ENCODE assay signal across 2 cellular contexts in the genomic region with DNA sequence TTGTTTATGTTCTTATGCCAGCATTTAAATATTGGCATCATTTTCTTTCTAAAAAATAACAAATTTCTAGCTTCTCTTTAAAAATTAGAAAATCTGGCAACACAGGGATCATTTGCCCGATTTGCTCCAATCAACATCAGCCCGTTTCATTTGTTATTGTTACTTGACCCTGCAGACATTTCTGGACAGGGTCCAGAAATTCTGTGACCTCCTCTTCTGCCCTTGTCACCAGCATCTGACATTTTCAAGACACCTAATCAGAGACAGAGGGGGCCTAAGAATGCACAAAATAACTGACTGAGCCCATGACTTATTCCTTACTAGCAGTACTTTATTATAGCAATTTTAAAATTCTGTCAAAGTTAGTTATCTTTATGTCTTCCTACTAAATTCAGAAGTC.
TF ChIP-seq lines count a peak whose summit lies in the region.

No MANE protein-coding gene starts in this region.

TF ChIP-seq in IMR-90, 13 proteins besides CTCF, POLR2A, EP300 and RAD21:
- TF ChIP-seq RCOR1 (IDR thresholded peaks at IDR 0.05; ENCODE audit: insufficient replicate concordance, low read length) (no peak), FOS (IDR thresholded peaks at IDR 0.05; ENCODE audit: low read depth, low read length) (no peak), MAFK (IDR thresholded peaks at IDR 0.05; ENCODE audit: low read depth, low read length) (no peak), CHD1 (IDR thresholded peaks at IDR 0.05; ENCODE audit: low read depth, low read length) (no peak), MAZ (IDR thresholded peaks at IDR 0.05; ENCODE audit: borderline replicate concordance, low read depth, low read length) (no peak), RFX5 (IDR thresholded peaks at IDR 0.05; ENCODE audit: low read depth, low read length) (no peak), CEBPB (IDR thresholded peaks at IDR 0.05; ENCODE audit: low read depth, low read length) (no peak), SMC3 (IDR thresholded peaks at IDR 0.05; ENCODE audit: low read depth, low read length) (no peak), MXI1 (IDR thresholded peaks at IDR 0.05; ENCODE audit: borderline replicate concordance, low read depth, low read length) (no peak), NFE2L2 (IDR thresholded peaks at IDR 0.05; ENCODE audit: low read depth, low read length) (no peak), BHLHE40 (IDR thresholded peaks at IDR 0.05; ENCODE audit: low read depth, low read length) (no peak)
- TF ChIP-seq, protein P1, sequence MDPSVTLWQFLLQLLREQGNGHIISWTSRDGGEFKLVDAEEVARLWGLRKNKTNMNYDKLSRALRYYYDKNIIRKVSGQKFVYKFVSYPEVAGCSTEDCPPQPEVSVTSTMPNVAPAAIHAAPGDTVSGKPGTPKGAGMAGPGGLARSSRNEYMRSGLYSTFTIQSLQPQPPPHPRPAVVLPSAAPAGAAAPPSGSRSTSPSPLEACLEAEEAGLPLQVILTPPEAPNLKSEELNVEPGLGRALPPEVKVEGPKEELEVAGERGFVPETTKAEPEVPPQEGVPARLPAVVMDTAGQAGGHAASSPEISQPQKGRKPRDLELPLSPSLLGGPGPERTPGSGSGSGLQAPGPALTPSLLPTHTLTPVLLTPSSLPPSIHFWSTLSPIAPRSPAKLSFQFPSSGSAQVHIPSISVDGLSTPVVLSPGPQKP (IDR thresholded peaks at IDR 0.05; ENCODE audit: borderline replicate concordance, low read depth, low read length): no peak
- TF ChIP-seq, protein P2, sequence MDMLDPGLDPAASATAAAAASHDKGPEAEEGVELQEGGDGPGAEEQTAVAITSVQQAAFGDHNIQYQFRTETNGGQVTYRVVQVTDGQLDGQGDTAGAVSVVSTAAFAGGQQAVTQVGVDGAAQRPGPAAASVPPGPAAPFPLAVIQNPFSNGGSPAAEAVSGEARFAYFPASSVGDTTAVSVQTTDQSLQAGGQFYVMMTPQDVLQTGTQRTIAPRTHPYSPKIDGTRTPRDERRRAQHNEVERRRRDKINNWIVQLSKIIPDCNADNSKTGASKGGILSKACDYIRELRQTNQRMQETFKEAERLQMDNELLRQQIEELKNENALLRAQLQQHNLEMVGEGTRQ (IDR thresholded peaks at IDR 0.05; ENCODE audit: low read depth, low read length): no peak

TF ChIP-seq in endothelial cell of umbilical vein, 7 proteins besides CTCF, POLR2A, EP300 and RAD21:
- TF ChIP-seq POLR2AphosphoS5 (IDR thresholded peaks at IDR 0.05; ENCODE audit: insufficient read depth, low read depth, low read length) (no peak), EZH2 (IDR thresholded peaks at IDR 0.05; ENCODE audit: borderline replicate concordance, low read depth, low read length, severe bottlenecking) (no peak), GATA2 (IDR thresholded peaks at IDR 0.05; ENCODE audit: insufficient read depth, insufficient read length, low read depth, low read length) (no peak), JUN (IDR thresholded peaks at IDR 0.05; ENCODE audit: borderline replicate concordance, insufficient read depth, insufficient read length, low read depth) (no peak), FOS (IDR thresholded peaks at IDR 0.05; ENCODE audit: borderline replicate concordance, insufficient read depth, low read length) (no peak), MYC (IDR thresholded peaks at IDR 0.05; ENCODE audit: low read depth, low read length) (no peak)
- TF ChIP-seq, protein P3, sequence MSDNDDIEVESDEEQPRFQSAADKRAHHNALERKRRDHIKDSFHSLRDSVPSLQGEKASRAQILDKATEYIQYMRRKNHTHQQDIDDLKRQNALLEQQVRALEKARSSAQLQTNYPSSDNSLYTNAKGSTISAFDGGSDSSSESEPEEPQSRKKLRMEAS (IDR thresholded peaks at IDR 0.05; ENCODE audit: insufficient read depth, insufficient read length): no peak
